ENCODE assay signal across 1 cellular context in the genomic region with DNA sequence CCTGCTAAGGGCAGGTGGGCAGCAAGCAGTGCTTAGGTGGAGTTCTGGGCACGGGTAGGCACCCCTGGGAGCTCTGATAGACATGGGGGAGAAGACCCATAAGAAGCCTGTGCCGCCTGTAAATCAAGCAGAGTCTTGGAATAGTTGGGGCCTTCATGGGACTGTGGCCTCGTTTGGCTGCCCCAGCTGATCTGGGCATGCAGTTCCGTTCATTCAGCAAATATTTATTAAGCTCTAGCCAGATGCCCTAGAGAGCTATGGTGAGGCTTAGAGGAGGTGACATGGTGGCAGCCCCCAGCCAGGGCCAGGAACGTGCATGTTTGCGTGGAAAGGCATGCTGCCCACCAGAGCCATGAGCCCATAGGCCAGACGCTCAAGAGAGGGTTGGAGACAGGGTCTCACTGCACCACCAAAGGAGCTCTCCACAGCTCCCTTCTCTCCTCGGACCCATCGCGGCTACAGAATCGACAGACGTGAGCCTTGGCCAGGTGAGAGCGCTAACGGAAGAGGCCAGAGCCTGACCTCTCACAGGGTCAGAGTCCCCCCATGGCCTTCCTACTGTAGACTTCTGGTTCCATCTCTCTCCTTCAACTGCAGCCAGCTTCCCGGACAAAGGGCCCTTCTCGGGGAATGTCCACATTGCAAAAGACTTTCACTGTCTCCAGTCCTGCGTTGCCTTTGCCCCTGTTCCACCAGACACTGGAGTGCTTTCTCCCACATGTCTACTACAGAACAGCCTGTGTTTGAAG.
A peak's percentile ranks its signal among the peaks of the same experiment; 100 is the strongest.
TF ChIP-seq lines count a peak whose summit lies in the region.

No MANE protein-coding gene starts in this region.

TF ChIP-seq in HepG2, 621 proteins besides CTCF, POLR2A, EP300 and RAD21 (continued from another document and continues in another):
- TF ChIP-seq, protein P1, sequence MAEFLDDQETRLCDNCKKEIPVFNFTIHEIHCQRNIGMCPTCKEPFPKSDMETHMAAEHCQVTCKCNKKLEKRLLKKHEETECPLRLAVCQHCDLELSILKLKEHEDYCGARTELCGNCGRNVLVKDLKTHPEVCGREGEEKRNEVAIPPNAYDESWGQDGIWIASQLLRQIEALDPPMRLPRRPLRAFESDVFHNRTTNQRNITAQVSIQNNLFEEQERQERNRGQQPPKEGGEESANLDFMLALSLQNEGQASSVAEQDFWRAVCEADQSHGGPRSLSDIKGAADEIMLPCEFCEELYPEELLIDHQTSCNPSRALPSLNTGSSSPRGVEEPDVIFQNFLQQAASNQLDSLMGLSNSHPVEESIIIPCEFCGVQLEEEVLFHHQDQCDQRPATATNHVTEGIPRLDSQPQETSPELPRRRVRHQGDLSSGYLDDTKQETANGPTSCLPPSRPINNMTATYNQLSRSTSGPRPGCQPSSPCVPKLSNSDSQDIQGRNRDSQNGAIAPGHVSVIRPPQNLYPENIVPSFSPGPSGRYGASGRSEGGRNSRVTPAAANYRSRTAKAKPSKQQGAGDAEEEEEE (CRISPR knock-in tag; IDR thresholded peaks at IDR 0.05; ENCODE audit: borderline replicate concordance), result 0 out of 2 replicates have a peak, but pooled peaks have one; percentile 15
- TF ChIP-seq, protein P2, sequence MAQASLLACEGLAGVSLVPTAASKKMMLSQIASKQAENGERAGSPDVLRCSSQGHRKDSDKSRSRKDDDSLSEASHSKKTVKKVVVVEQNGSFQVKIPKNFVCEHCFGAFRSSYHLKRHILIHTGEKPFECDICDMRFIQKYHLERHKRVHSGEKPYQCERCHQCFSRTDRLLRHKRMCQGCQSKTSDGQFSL (CRISPR knock-in tag; IDR thresholded peaks at IDR 0.05), result no peak
- TF ChIP-seq, protein P3, sequence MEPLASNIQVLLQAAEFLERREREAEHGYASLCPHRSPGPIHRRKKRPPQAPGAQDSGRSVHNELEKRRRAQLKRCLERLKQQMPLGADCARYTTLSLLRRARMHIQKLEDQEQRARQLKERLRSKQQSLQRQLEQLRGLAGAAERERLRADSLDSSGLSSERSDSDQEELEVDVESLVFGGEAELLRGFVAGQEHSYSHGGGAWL (CRISPR knock-in tag; IDR thresholded peaks at IDR 0.05), result 0 out of 2 replicates have a peak, but pooled peaks have one; percentile 25
- TF ChIP-seq EZH2 (conservative IDR thresholded peaks at IDR 0.05; ENCODE audit: low read depth, low read length), result no peak
- TF ChIP-seq TBL1XR1 (IDR thresholded peaks at IDR 0.05; ENCODE audit: borderline replicate concordance, low read length, partially characterized antibody), result no peak
- no peak for TF ChIP-seq ZNF33A (CRISPR knock-in tag; IDR thresholded peaks at IDR 0.05; ENCODE audit: borderline replicate concordance)
- no peak for TF ChIP-seq ZNF670 (CRISPR knock-in tag; IDR thresholded peaks at IDR 0.05; ENCODE audit: borderline replicate concordance)
- TF ChIP-seq, protein P4, sequence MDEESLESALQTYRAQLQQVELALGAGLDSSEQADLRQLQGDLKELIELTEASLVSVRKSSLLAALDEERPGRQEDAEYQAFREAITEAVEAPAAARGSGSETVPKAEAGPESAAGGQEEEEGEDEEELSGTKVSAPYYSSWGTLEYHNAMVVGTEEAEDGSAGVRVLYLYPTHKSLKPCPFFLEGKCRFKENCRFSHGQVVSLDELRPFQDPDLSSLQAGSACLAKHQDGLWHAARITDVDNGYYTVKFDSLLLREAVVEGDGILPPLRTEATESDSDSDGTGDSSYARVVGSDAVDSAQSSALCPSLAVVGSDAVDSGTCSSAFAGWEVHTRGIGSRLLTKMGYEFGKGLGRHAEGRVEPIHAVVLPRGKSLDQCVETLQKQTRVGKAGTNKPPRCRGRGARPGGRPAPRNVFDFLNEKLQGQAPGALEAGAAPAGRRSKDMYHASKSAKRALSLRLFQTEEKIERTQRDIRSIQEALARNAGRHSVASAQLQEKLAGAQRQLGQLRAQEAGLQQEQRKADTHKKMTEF (CRISPR knock-in tag; IDR thresholded peaks at IDR 0.05), result peak; percentile 30; the same call in 1 of the 2 replicates
- peak; percentile 45; the same call in 1 of the 2 replicates for TF ChIP-seq ETV5 (CRISPR knock-in tag; IDR thresholded peaks at IDR 0.05; ENCODE audit: borderline replicate concordance)
- no peak for TF ChIP-seq SNAI1 (CRISPR knock-in tag; IDR thresholded peaks at IDR 0.05; ENCODE audit: borderline replicate concordance)
- TF ChIP-seq, protein P5, sequence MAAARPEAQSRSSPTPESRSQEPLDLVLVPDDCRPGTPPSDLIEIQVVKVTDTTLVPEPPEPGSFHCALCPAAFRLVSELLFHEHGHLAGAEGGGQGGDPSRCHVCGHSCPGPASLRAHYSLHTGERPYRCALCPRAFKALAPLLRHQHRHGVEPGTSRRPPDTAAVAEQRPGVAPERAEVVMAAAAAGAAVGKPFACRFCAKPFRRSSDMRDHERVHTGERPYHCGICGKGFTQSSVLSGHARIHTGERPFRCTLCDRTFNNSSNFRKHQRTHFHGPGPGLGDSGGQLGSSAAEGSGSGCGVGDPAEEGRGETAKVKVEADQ (CRISPR knock-in tag; IDR thresholded peaks at IDR 0.05; ENCODE audit: borderline replicate concordance), result no peak; the same call in 1 of the 2 replicates
- TF ChIP-seq, protein P6, sequence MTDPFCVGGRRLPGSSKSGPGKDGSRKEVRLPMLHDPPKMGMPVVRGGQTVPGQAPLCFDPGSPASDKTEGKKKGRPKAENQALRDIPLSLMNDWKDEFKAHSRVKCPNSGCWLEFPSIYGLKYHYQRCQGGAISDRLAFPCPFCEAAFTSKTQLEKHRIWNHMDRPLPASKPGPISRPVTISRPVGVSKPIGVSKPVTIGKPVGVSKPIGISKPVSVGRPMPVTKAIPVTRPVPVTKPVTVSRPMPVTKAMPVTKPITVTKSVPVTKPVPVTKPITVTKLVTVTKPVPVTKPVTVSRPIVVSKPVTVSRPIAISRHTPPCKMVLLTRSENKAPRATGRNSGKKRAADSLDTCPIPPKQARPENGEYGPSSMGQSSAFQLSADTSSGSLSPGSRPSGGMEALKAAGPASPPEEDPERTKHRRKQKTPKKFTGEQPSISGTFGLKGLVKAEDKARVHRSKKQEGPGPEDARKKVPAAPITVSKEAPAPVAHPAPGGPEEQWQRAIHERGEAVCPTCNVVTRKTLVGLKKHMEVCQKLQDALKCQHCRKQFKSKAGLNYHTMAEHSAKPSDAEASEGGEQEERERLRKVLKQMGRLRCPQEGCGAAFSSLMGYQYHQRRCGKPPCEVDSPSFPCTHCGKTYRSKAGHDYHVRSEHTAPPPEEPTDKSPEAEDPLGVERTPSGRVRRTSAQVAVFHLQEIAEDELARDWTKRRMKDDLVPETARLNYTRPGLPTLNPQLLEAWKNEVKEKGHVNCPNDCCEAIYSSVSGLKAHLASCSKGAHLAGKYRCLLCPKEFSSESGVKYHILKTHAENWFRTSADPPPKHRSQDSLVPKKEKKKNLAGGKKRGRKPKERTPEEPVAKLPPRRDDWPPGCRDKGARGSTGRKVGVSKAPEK (CRISPR knock-in tag; IDR thresholded peaks at IDR 0.05; ENCODE audit: borderline replicate concordance), result peak; percentile 52; the same call in 1 of the 2 replicates
- no peak for TF ChIP-seq ZFP82 (CRISPR knock-in tag; IDR thresholded peaks at IDR 0.05; ENCODE audit: borderline replicate concordance)
- TF ChIP-seq REL (CRISPR knock-in tag; conservative IDR thresholded peaks at IDR 0.05), result no peak
- TF ChIP-seq SALL2 (CRISPR knock-in tag; IDR thresholded peaks at IDR 0.05), result no peak
- TF ChIP-seq SMYD3 (CRISPR knock-in tag; IDR thresholded peaks at IDR 0.05), result no peak
- TF ChIP-seq ZNF720 (CRISPR knock-in tag; IDR thresholded peaks at IDR 0.05), result no peak
- peak in 1 of 2 experiments; percentile 50; a peak in 2 of 4 replicates for TF ChIP-seq NR2F1 (CRISPR knock-in tag; IDR thresholded peaks at IDR 0.05)
- no peak for TF ChIP-seq JUND (CRISPR knock-in tag; IDR thresholded peaks at IDR 0.05)
- TF ChIP-seq, protein P7, sequence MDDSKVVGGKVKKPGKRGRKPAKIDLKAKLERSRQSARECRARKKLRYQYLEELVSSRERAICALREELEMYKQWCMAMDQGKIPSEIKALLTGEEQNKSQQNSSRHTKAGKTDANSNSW (CRISPR knock-in tag; IDR thresholded peaks at IDR 0.05; ENCODE audit: borderline replicate concordance), result no peak; the same call in 1 of the 2 replicates
- no peak for TF ChIP-seq ZNF773 (CRISPR knock-in tag; IDR thresholded peaks at IDR 0.05; ENCODE audit: borderline replicate concordance)
- no peak for TF ChIP-seq ZSCAN30 (CRISPR knock-in tag; IDR thresholded peaks at IDR 0.05)
- TF ChIP-seq MTF1 (CRISPR knock-in tag; IDR thresholded peaks at IDR 0.05), result no peak
- TF ChIP-seq, protein P8, sequence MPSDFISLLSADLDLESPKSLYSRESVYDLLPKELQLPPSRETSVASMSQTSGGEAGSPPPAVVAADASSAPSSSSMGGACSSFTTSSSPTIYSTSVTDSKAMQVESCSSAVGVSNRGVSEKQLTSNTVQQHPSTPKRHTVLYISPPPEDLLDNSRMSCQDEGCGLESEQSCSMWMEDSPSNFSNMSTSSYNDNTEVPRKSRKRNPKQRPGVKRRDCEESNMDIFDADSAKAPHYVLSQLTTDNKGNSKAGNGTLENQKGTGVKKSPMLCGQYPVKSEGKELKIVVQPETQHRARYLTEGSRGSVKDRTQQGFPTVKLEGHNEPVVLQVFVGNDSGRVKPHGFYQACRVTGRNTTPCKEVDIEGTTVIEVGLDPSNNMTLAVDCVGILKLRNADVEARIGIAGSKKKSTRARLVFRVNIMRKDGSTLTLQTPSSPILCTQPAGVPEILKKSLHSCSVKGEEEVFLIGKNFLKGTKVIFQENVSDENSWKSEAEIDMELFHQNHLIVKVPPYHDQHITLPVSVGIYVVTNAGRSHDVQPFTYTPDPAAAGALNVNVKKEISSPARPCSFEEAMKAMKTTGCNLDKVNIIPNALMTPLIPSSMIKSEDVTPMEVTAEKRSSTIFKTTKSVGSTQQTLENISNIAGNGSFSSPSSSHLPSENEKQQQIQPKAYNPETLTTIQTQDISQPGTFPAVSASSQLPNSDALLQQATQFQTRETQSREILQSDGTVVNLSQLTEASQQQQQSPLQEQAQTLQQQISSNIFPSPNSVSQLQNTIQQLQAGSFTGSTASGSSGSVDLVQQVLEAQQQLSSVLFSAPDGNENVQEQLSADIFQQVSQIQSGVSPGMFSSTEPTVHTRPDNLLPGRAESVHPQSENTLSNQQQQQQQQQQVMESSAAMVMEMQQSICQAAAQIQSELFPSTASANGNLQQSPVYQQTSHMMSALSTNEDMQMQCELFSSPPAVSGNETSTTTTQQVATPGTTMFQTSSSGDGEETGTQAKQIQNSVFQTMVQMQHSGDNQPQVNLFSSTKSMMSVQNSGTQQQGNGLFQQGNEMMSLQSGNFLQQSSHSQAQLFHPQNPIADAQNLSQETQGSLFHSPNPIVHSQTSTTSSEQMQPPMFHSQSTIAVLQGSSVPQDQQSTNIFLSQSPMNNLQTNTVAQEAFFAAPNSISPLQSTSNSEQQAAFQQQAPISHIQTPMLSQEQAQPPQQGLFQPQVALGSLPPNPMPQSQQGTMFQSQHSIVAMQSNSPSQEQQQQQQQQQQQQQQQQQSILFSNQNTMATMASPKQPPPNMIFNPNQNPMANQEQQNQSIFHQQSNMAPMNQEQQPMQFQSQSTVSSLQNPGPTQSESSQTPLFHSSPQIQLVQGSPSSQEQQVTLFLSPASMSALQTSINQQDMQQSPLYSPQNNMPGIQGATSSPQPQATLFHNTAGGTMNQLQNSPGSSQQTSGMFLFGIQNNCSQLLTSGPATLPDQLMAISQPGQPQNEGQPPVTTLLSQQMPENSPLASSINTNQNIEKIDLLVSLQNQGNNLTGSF (CRISPR knock-in tag; IDR thresholded peaks at IDR 0.05), result 0 out of 2 replicates have a peak, but pooled peaks have one; percentile 43
- no peak for TF ChIP-seq KDM1A (CRISPR knock-in tag; IDR thresholded peaks at IDR 0.05)
- TF ChIP-seq ZNF431 (CRISPR knock-in tag; IDR thresholded peaks at IDR 0.05; ENCODE audit: borderline replicate concordance, low read depth), result no peak
- no peak for TF ChIP-seq KDM4B (CRISPR knock-in tag; IDR thresholded peaks at IDR 0.05)
- no peak for TF ChIP-seq ZNF496 (CRISPR knock-in tag; IDR thresholded peaks at IDR 0.05; ENCODE audit: insufficient replicate concordance)
- TF ChIP-seq, protein P9, sequence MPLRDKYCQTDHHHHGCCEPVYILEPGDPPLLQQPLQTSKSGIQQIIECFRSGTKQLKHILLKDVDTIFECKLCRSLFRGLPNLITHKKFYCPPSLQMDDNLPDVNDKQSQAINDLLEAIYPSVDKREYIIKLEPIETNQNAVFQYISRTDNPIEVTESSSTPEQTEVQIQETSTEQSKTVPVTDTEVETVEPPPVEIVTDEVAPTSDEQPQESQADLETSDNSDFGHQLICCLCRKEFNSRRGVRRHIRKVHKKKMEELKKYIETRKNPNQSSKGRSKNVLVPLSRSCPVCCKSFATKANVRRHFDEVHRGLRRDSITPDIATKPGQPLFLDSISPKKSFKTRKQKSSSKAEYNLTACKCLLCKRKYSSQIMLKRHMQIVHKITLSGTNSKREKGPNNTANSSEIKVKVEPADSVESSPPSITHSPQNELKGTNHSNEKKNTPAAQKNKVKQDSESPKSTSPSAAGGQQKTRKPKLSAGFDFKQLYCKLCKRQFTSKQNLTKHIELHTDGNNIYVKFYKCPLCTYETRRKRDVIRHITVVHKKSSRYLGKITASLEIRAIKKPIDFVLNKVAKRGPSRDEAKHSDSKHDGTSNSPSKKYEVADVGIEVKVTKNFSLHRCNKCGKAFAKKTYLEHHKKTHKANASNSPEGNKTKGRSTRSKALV (CRISPR knock-in tag; IDR thresholded peaks at IDR 0.05), result no peak
- TF ChIP-seq, protein P10, sequence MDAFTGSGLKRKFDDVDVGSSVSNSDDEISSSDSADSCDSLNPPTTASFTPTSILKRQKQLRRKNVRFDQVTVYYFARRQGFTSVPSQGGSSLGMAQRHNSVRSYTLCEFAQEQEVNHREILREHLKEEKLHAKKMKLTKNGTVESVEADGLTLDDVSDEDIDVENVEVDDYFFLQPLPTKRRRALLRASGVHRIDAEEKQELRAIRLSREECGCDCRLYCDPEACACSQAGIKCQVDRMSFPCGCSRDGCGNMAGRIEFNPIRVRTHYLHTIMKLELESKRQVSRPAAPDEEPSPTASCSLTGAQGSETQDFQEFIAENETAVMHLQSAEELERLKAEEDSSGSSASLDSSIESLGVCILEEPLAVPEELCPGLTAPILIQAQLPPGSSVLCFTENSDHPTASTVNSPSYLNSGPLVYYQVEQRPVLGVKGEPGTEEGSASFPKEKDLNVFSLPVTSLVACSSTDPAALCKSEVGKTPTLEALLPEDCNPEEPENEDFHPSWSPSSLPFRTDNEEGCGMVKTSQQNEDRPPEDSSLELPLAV (CRISPR knock-in tag; conservative IDR thresholded peaks at IDR 0.05; ENCODE audit: low read depth), result no peak
- TF ChIP-seq FOXK2 (IDR thresholded peaks at IDR 0.05), result no peak
- TF ChIP-seq KDM5B (CRISPR knock-in tag; IDR thresholded peaks at IDR 0.05; ENCODE audit: borderline replicate concordance), result no peak; the same call in 1 of the 2 replicates
- no peak for TF ChIP-seq MAFK (conservative IDR thresholded peaks at IDR 0.05 in 1 of 2, IDR thresholded peaks at IDR 0.05 in 1 of 2; ENCODE audit: low read length in 2 of 2)
- no peak for TF ChIP-seq RFXANK (CRISPR knock-in tag; IDR thresholded peaks at IDR 0.05)
- TF ChIP-seq ZNF543 (CRISPR knock-in tag; IDR thresholded peaks at IDR 0.05), result no peak
- TF ChIP-seq ETV6 (CRISPR knock-in tag; conservative IDR thresholded peaks at IDR 0.05), result no peak
- TF ChIP-seq SRSF1 (optimal IDR thresholded peaks at IDR 0.05; ENCODE audit: low read depth, low read length), result no peak
- no peak for TF ChIP-seq SATB2 (CRISPR knock-in tag; IDR thresholded peaks at IDR 0.05)
- no peak for TF ChIP-seq ZNF235 (CRISPR knock-in tag; IDR thresholded peaks at IDR 0.05; ENCODE audit: borderline replicate concordance)
- no peak; the same call in 1 of the 2 replicates for TF ChIP-seq ELF3 (CRISPR knock-in tag; IDR thresholded peaks at IDR 0.05)
- no peak for TF ChIP-seq ZSCAN21 (CRISPR knock-in tag; IDR thresholded peaks at IDR 0.05; ENCODE audit: borderline replicate concordance)
- TF ChIP-seq MYC (CRISPR knock-in tag; IDR thresholded peaks at IDR 0.05; ENCODE audit: borderline replicate concordance), result peak; percentile 17; the same call in 1 of the 2 replicates
- TF ChIP-seq ZNF550 (CRISPR knock-in tag; IDR thresholded peaks at IDR 0.05; ENCODE audit: borderline replicate concordance), result no peak
